In genomic region chr2:8312861-8313768, GRCh38 we compare ENCODE assay signal across 7 cellular contexts.
DNase-seq lines count a peak whose midpoint lies in the region; ATAC-seq and TF ChIP-seq lines count a peak whose summit lies in the region.

No MANE protein-coding gene starts in this region.

- H3K36me3 ChIP-seq in MG63: no peaks in the 10 kb centered on the region

- peaks cover 84% of the 10 kb centered on the region for H3K4me1 Mint-ChIP-seq in central memory CD8-positive, alpha-beta T cell

- H3K27me3 ChIP-seq in dorsolateral prefrontal cortex (peaks cover 0 to 5% (median 0%) of the 10 kb centered on the region in 45 donors), MG63 (no peaks in the 10 kb centered on the region)

- no peak for TF ChIP-seq CTCF in dorsolateral prefrontal cortex (IDR thresholded peaks at IDR 0.05 in 54 of 56, conservative IDR thresholded peaks at IDR 0.05 in 2 of 56; ENCODE audit: low read depth in 1 of 56, partially characterized antibody in 56 of 56)

- ATAC-seq in GM18909 (IDR thresholded peaks at IDR 0.05; ENCODE audit: poor library complexity, unreplicated experiment): peak; percentile 85
- peak; percentile 82 for ATAC-seq in HG02852 (IDR thresholded peaks at IDR 0.05; ENCODE audit: unreplicated experiment)
- peak; percentile 20 for ATAC-seq in central memory CD8-positive, alpha-beta T cell (replicated peaks; ENCODE audit: extremely low read depth, poor library complexity, severe bottlenecking)

- no peak overlapping the region for H3K27ac ChIP-seq in dorsolateral prefrontal cortex

- H3K36me3 Mint-ChIP-seq in central memory CD8-positive, alpha-beta T cell (ENCODE audit: insufficient read depth): peaks cover 8% of the 10 kb centered on the region

- H3K27ac Mint-ChIP-seq in central memory CD8-positive, alpha-beta T cell (ENCODE audit: low read depth): peak overlapping the region; percentile 42

- H3K4me3 ChIP-seq in dorsolateral prefrontal cortex (no peak overlapping the region), MG63 (no peak overlapping the region)

- no peaks in the 10 kb centered on the region for H3K9me3 ChIP-seq in MG63

- H3K4me3 Mint-ChIP-seq in central memory CD8-positive, alpha-beta T cell: peak overlapping the region; percentile 52

- H3K27me3 Mint-ChIP-seq in central memory CD8-positive, alpha-beta T cell: no peaks in the 10 kb centered on the region

- H3K9me3 Mint-ChIP-seq in central memory CD8-positive, alpha-beta T cell: no peaks in the 10 kb centered on the region

- intact Hi-C loops in dorsolateral prefrontal cortex (cut with DNase I): no loop called here

- DNase-seq in NCI-H524 treated with DMSO at 0.1 percent for 48 hours (lab: John Stamatoyannopoulos, UW): peak; percentile 73
- no peak for DNase-seq in central memory CD8-positive, alpha-beta T cell (ENCODE audit: low spot score in 2 of 2)
- no peak for DNase-seq in dermis blood vessel endothelial cell
- no peak for DNase-seq in dorsolateral prefrontal cortex
- DNase-seq in MG63: no peak

Comparison
In these comparisons a context has a peak if more than half of its experiments do, and no peak if none do; other contexts are left out.
1. ATAC-seq: peak in every context shown above with its lines; median percentile 85 in GM18909; 82 in HG02852; 20 in central memory CD8-positive, alpha-beta T cell.